Comparison of ENCODE assay signal across 10 cellular contexts in genomic region chr15:64144565-64145281, GRCh38. TPM values are rescaled to one million over a fixed set of nuclear protein-coding genes. Genes with fewer than 3 reads are reported as not detected.
DNase-seq lines count a peak whose midpoint lies in the region; ATAC-seq and TF ChIP-seq lines count a peak whose summit lies in the region.
"Had no signal": no experiment of that assay in that cellular context is flagged by ENCODE, and none has a peak within 500 bp of the region (broad histone marks: within the 10 kb centered on the region; RNA-seq: fewer than 3 reads in every experiment).

No MANE protein-coding gene starts in this region.

- no peaks in the 10 kb centered on the region for H3K9me3 ChIP-seq in BLaER1
- H3K9me3 ChIP-seq: lower lobe of right lung had no signal

- H4K20me1 ChIP-seq in BLaER1: no peaks in the 10 kb centered on the region

- no peaks in the 10 kb centered on the region for H3K27me3 Mint-ChIP-seq in chondrocyte (ENCODE audit: low read depth)

- H3K36me3 ChIP-seq in BLaER1: peaks cover 44% of the 10 kb centered on the region

- ATAC-seq in GM19324 (IDR thresholded peaks at IDR 0.05; ENCODE audit: low FRiP score, unreplicated experiment): peak; percentile 54
- ATAC-seq in HG03060 (IDR thresholded peaks at IDR 0.05; ENCODE audit: low read depth, unreplicated experiment): peak; percentile 63

- peak overlapping the region; percentile 50 for H3K27ac ChIP-seq in BLaER1
- H3K27ac ChIP-seq: lower lobe of right lung had no signal

- peak overlapping the region; percentile 41 for H3K27ac Mint-ChIP-seq in chondrocyte (ENCODE audit: unreplicated experiment)

- TF ChIP-seq CTCF in chondrocyte (IDR thresholded peaks at IDR 0.05): no peak

- no peak overlapping the region for H3K4me3 ChIP-seq in BLaER1
- H3K4me3 ChIP-seq: lower lobe of right lung had no signal

- DNase-seq in chondrocyte (ENCODE audit: low spot score) (no peak), NCI-H446 treated with DMSO at 0.1 percent for 48 hours (lab: John Stamatoyannopoulos, UW) (no peak), DMS53 (lab: John Stamatoyannopoulos, UW) (no peak), EL (no peak)
- DNase-seq in stimulated activated naive CD4-positive, alpha-beta T cell treated with Interleukin-2 at 50 U/mL for 16 hours (lab: John Stamatoyannopoulos, UW): no peak
- DNase-seq: HCEC 1CT, lower lobe of right lung had no signal

- peaks cover 37% of the 10 kb centered on the region for H3K4me1 ChIP-seq in BLaER1

- no peaks in the 10 kb centered on the region for H3K9me3 Mint-ChIP-seq in chondrocyte (ENCODE audit: low read depth)

- peak overlapping the region; percentile 51 for H3K4me2 ChIP-seq in BLaER1

- peaks cover 9% of the 10 kb centered on the region for H3K4me1 Mint-ChIP-seq in chondrocyte (ENCODE audit: low read depth)

- H3K27me3 ChIP-seq in BLaER1: no peaks in the 10 kb centered on the region

- peak overlapping the region; percentile 26; the same call in 1 of the 2 replicates for H3K9ac ChIP-seq in BLaER1

- peaks cover 12% of the 10 kb centered on the region for H3K36me3 Mint-ChIP-seq in chondrocyte (ENCODE audit: low read depth)

- no peak overlapping the region for H3K4me3 Mint-ChIP-seq in chondrocyte (ENCODE audit: unreplicated experiment)

RNA-seq across cellular contexts. Expression of gene SNX22, which starts 6.8 kb away (rescaled TPM):
- total RNA-seq in chondrocyte: 0.15 to 0.28 TPM (median 0.27 TPM) in 3 replicates

RNA-seq across cellular contexts. Expression of gene PPIB, which starts 18.1 kb away (rescaled TPM):
- 706 to 1,018 TPM (median 713 TPM) in 3 replicates for total RNA-seq in chondrocyte

RNA-seq across cellular contexts. Expression of gene SNX1, which starts 48.9 kb away (rescaled TPM):
- total RNA-seq in chondrocyte: 71.3 to 95.0 TPM (median 72.2 TPM) in 3 replicates

RNA-seq across cellular contexts. Expression of gene CIAO2A, which starts 51.1 kb away (rescaled TPM):
- 26.3 to 30.1 TPM (median 28.7 TPM) in 3 replicates for total RNA-seq in chondrocyte
